ENCODE assay signal across 19 cellular contexts in the genomic region with DNA sequence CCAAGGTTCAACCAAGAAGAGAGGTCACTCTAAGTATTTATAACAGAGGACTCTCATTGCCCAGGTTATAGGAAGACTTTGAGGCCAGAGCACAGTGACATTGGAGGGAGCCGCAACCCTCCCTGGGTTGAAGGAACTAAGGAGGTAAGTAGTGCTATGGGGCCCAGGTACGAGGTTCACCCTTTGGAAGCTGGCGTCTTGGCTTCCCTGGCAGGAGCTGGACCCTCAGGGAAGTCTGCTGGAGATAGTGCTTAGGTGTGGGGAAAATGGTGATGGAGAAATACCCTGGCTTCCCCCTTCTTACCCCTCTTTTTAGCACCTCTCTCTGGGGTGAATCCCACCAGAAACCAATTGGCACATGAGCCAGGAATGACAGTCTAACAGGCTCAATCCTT.
"Had no signal": no experiment of that assay in that cellular context is flagged by ENCODE, and none has a peak within 500 bp of the region (broad histone marks: within the 10 kb centered on the region; RNA-seq: fewer than 3 reads in every experiment).

No MANE protein-coding gene starts in this region.

- ATAC-seq: left cardiac atrium; left ventricle myocardium superior; mucosa of descending colon; naive thymus-derived CD8-positive, alpha-beta T cell; stimulated activated effector memory CD8-positive, alpha-beta T cell treated with anti-CD3 and anti-CD28 coated beads, Interleukin-12 subunit alpha, Interleukin-12 subunit beta, amount 100 ng/mL, for 72 hours; stimulated activated naive CD8-positive, alpha-beta T cell treated with anti-CD3 and anti-CD28 coated beads, Interleukin-15, Interleukin-2, amounts not matched to agents 100 U/mL and 50 U/mL, for 24 hours had no signal

- H3K4me3 ChIP-seq: mucosa of descending colon, right atrium auricular region, suprapubic skin, thyroid gland, upper lobe of left lung had no signal

- H3K9me3 Mint-ChIP-seq: immature natural killer cell; naive thymus-derived CD8-positive, alpha-beta T cell; stimulated activated effector memory CD8-positive, alpha-beta T cell treated with anti-CD3 and anti-CD28 coated beads, Interleukin-12 subunit alpha, Interleukin-12 subunit beta, amount 100 ng/mL, for 72 hours had no signal

- H3K27ac Mint-ChIP-seq: immature natural killer cell; naive thymus-derived CD8-positive, alpha-beta T cell; stimulated activated effector memory CD8-positive, alpha-beta T cell treated with anti-CD3 and anti-CD28 coated beads, Interleukin-12 subunit alpha, Interleukin-12 subunit beta, amount 100 ng/mL, for 72 hours had no signal

- H3K27ac ChIP-seq: neutrophil, upper lobe of left lung had no signal

- H3K27me3 ChIP-seq: right atrium auricular region, suprapubic skin, thyroid gland, upper lobe of left lung had no signal

- H3K4me3 Mint-ChIP-seq: immature natural killer cell; naive thymus-derived CD8-positive, alpha-beta T cell; stimulated activated effector memory CD8-positive, alpha-beta T cell treated with anti-CD3 and anti-CD28 coated beads, Interleukin-12 subunit alpha, Interleukin-12 subunit beta, amount 100 ng/mL, for 72 hours had no signal

- H3K36me3 ChIP-seq: neutrophil, right atrium auricular region, suprapubic skin, thyroid gland, upper lobe of left lung had no signal

- H3K36me3 Mint-ChIP-seq: naive thymus-derived CD8-positive, alpha-beta T cell; stimulated activated effector memory CD8-positive, alpha-beta T cell treated with anti-CD3 and anti-CD28 coated beads, Interleukin-12 subunit alpha, Interleukin-12 subunit beta, amount 100 ng/mL, for 72 hours had no signal

- H3K9me3 ChIP-seq: mucosa of descending colon, neutrophil, right atrium auricular region, suprapubic skin, thyroid gland, upper lobe of left lung had no signal

- DNase-seq: cerebellar nuclear complex; dermis blood vessel endothelial cell; effector CD4-positive, alpha-beta T cell; immature natural killer cell; kidney; left cardiac atrium; left ventricle myocardium superior; mammary epithelial cell; mucosa of descending colon; naive thymus-derived CD8-positive, alpha-beta T cell; small intestine; stimulated activated CD4-positive, alpha-beta T cell treated with anti-CD3 and anti-CD28 coated beads, Interleukin-2, amount 100 ng/mL, for 48 hours; stimulated activated naive CD8-positive, alpha-beta T cell treated with anti-CD3 and anti-CD28 coated beads, Interleukin-15, Interleukin-2, amounts not matched to agents 100 U/mL and 50 U/mL, for 24 hours; thyroid gland; upper lobe of left lung had no signal
